In the genomic region with DNA sequence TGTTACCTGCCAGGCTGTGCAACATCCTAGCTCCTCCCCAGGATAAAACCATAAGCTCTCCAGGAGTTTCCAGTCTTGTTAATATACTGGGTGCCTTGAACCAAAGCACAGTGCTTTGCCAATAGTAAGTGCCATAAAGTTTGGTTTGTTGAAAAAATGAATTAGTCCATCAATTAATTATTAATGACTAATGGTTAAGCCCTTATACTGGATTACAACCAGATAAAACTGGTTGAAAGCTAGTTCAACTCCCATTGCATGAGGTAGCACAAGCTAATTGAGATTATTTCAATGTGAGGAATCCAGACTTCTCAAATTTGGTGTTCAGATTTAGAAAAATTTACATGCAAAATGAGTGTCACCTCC, we compare ENCODE assay signal across 25 cellular contexts. TPM values are rescaled to one million over a fixed set of nuclear protein-coding genes. Genes with fewer than 3 reads are reported as not detected.
"Had no signal": no experiment of that assay in that cellular context is flagged by ENCODE, and none has a peak within 500 bp of the region (broad histone marks: within the 10 kb centered on the region; RNA-seq: fewer than 3 reads in every experiment).

No MANE protein-coding gene starts in this region.

- DNase-seq: activated CD4-positive, alpha-beta memory T cell treated with anti-CD3 and anti-CD28 coated beads, Interleukin-2, amount 10 ng/mL, durations not matched to agents 7 days and 5 days; activated CD4-positive, alpha-beta T cell treated with anti-CD3 and anti-CD28 coated beads for 36 hours; activated CD4-positive, alpha-beta T cell treated with anti-CD3 and anti-CD28 coated beads, Interleukin-2, amount 50 U/mL, for 1 hour; activated CD8-positive, alpha-beta memory T cell treated with anti-CD3 and anti-CD28 coated beads, Interleukin-2, amount 50 U/mL, for 4 hours; activated gamma-delta T cell treated with Interleukin-2 at 50 U/mL for 16 hours; activated naive CD4-positive, alpha-beta T cell treated with anti-CD3 and anti-CD28 coated beads, Interleukin-2, amount 10 ng/mL, durations not matched to agents 7 days and 5 days; activated naive CD8-positive, alpha-beta T cell treated with anti-CD3 and anti-CD28 coated beads for 36 hours; activated T-cell treated with anti-CD3 and anti-CD28 coated beads, Interleukin-2, amount 50 U/mL, for 72 hours; NCI-H1105 treated with DMSO at 0.1 percent for 48 hours; NCI-H1436 treated with DMSO at 0.1 percent for 48 hours; NCI-H187; NCI-H2081; NCI-H446; NCI-H524; SK-N-SH; SW 1271; WERI-Rb-1 had no signal

- ATAC-seq: activated CD4-positive, alpha-beta T cell treated with anti-CD3 and anti-CD28 coated beads for 36 hours; activated T-cell treated with anti-CD3 and anti-CD28 coated beads, Interleukin-2, amount 50 U/mL, for 72 hours; Right ventricle myocardium inferior had no signal

- H3K9me2 ChIP-seq: SK-N-SH had no signal

- H3K36me3 ChIP-seq: WERI-Rb-1 had no signal

- H3K9me3 ChIP-seq: SK-N-SH had no signal

- H3K4me2 ChIP-seq: SK-N-SH had no signal

- H3K27ac ChIP-seq: WERI-Rb-1 had no signal

- H3K9ac ChIP-seq: SK-N-SH had no signal

RNA-seq across cellular contexts. Expression of a gene that starts 1.6 kb away (rescaled TPM):
- total RNA-seq: activated CD4-positive, alpha-beta memory T cell treated with anti-CD3 and anti-CD28 coated beads, Interleukin-2, amount 10 ng/mL, durations not matched to agents 7 days and 5 days; activated CD4-positive, alpha-beta T cell treated with anti-CD3 and anti-CD28 coated beads for 36 hours; activated CD8-positive, alpha-beta memory T cell treated with anti-CD3 and anti-CD28 coated beads for 36 hours; activated naive CD8-positive, alpha-beta T cell treated with anti-CD3 and anti-CD28 coated beads for 36 hours; activated T-cell treated with anti-CD3 and anti-CD28 coated beads, Interleukin-2, amount 50 U/mL, for 72 hours; activated T-helper 2 cell treated with anti-CD3 and anti-CD28 coated beads, Interferon-gamma antibody, Interleukin-2, Interleukin-4, amounts not matched to agents 10 μg/mL and 5 μg/mL and 100 μg/mL, durations not matched to agents 14 hours and 24 hours and 36 hours; cardiac septum; cerebellum; Right ventricle myocardium inferior; T-helper 1 cell treated with Interleukin-12 subunit alpha and Interleukin-12 subunit beta and Interleukin-4 antibody, amounts not matched to agents 30 ng/mL and 1 ng/mL, for 36 hours had no signal
- polyA plus RNA-seq: adipose tissue, SK-N-SH had no signal

RNA-seq across cellular contexts. Expression of a gene that starts 16.4 kb away (rescaled TPM):
- total RNA-seq: activated CD4-positive, alpha-beta memory T cell treated with anti-CD3 and anti-CD28 coated beads, Interleukin-2, amount 10 ng/mL, durations not matched to agents 7 days and 5 days; activated CD4-positive, alpha-beta T cell treated with anti-CD3 and anti-CD28 coated beads for 36 hours; activated CD8-positive, alpha-beta memory T cell treated with anti-CD3 and anti-CD28 coated beads for 36 hours; activated T-helper 2 cell treated with anti-CD3 and anti-CD28 coated beads, Interferon-gamma antibody, Interleukin-2, Interleukin-4, amounts not matched to agents 10 μg/mL and 5 μg/mL and 100 μg/mL, durations not matched to agents 14 hours and 24 hours and 36 hours; cardiac septum; cerebellum; Right ventricle myocardium inferior; RPMI7951; T-helper 1 cell treated with Interleukin-12 subunit alpha and Interleukin-12 subunit beta and Interleukin-4 antibody, amounts not matched to agents 30 ng/mL and 1 ng/mL, for 36 hours had no signal
- polyA plus RNA-seq: SK-N-SH had no signal

RNA-seq across cellular contexts. Expression of a gene that starts 20.4 kb away (rescaled TPM):
- total RNA-seq: activated CD4-positive, alpha-beta memory T cell treated with anti-CD3 and anti-CD28 coated beads, Interleukin-2, amount 10 ng/mL, durations not matched to agents 7 days and 5 days; activated CD4-positive, alpha-beta T cell treated with anti-CD3 and anti-CD28 coated beads for 36 hours; activated CD8-positive, alpha-beta memory T cell treated with anti-CD3 and anti-CD28 coated beads for 36 hours; activated naive CD8-positive, alpha-beta T cell treated with anti-CD3 and anti-CD28 coated beads for 36 hours; activated T-cell treated with anti-CD3 and anti-CD28 coated beads, Interleukin-2, amount 50 U/mL, for 72 hours; activated T-helper 2 cell treated with anti-CD3 and anti-CD28 coated beads, Interferon-gamma antibody, Interleukin-2, Interleukin-4, amounts not matched to agents 10 μg/mL and 5 μg/mL and 100 μg/mL, durations not matched to agents 14 hours and 24 hours and 36 hours; cardiac septum; cerebellum; Right ventricle myocardium inferior; RPMI7951; T-helper 1 cell treated with Interleukin-12 subunit alpha and Interleukin-12 subunit beta and Interleukin-4 antibody, amounts not matched to agents 30 ng/mL and 1 ng/mL, for 36 hours had no signal
- polyA plus RNA-seq: adipose tissue, SK-N-SH had no signal

RNA-seq across cellular contexts. Expression of a gene that starts 36.6 kb away (rescaled TPM):
- total RNA-seq: activated CD4-positive, alpha-beta memory T cell treated with anti-CD3 and anti-CD28 coated beads, Interleukin-2, amount 10 ng/mL, durations not matched to agents 7 days and 5 days; activated T-helper 2 cell treated with anti-CD3 and anti-CD28 coated beads, Interferon-gamma antibody, Interleukin-2, Interleukin-4, amounts not matched to agents 10 μg/mL and 5 μg/mL and 100 μg/mL, durations not matched to agents 14 hours and 24 hours and 36 hours; cardiac septum; cerebellum; Right ventricle myocardium inferior; T-helper 1 cell treated with Interleukin-12 subunit alpha and Interleukin-12 subunit beta and Interleukin-4 antibody, amounts not matched to agents 30 ng/mL and 1 ng/mL, for 36 hours had no signal
- polyA plus RNA-seq: SK-N-SH had no signal

RNA-seq across cellular contexts. Expression of a gene that starts 51.3 kb away (rescaled TPM):
- total RNA-seq: activated CD4-positive, alpha-beta memory T cell treated with anti-CD3 and anti-CD28 coated beads, Interleukin-2, amount 10 ng/mL, durations not matched to agents 7 days and 5 days; activated CD4-positive, alpha-beta T cell treated with anti-CD3 and anti-CD28 coated beads for 36 hours; activated CD8-positive, alpha-beta memory T cell treated with anti-CD3 and anti-CD28 coated beads for 36 hours; activated naive CD8-positive, alpha-beta T cell treated with anti-CD3 and anti-CD28 coated beads for 36 hours; activated T-cell treated with anti-CD3 and anti-CD28 coated beads, Interleukin-2, amount 50 U/mL, for 72 hours; activated T-helper 2 cell treated with anti-CD3 and anti-CD28 coated beads, Interferon-gamma antibody, Interleukin-2, Interleukin-4, amounts not matched to agents 10 μg/mL and 5 μg/mL and 100 μg/mL, durations not matched to agents 14 hours and 24 hours and 36 hours; cardiac septum; cerebellum; Right ventricle myocardium inferior; T-helper 1 cell treated with Interleukin-12 subunit alpha and Interleukin-12 subunit beta and Interleukin-4 antibody, amounts not matched to agents 30 ng/mL and 1 ng/mL, for 36 hours had no signal
- polyA plus RNA-seq: SK-N-SH had no signal
